8 cellular contexts compared by ENCODE assay signal in the genomic region with DNA sequence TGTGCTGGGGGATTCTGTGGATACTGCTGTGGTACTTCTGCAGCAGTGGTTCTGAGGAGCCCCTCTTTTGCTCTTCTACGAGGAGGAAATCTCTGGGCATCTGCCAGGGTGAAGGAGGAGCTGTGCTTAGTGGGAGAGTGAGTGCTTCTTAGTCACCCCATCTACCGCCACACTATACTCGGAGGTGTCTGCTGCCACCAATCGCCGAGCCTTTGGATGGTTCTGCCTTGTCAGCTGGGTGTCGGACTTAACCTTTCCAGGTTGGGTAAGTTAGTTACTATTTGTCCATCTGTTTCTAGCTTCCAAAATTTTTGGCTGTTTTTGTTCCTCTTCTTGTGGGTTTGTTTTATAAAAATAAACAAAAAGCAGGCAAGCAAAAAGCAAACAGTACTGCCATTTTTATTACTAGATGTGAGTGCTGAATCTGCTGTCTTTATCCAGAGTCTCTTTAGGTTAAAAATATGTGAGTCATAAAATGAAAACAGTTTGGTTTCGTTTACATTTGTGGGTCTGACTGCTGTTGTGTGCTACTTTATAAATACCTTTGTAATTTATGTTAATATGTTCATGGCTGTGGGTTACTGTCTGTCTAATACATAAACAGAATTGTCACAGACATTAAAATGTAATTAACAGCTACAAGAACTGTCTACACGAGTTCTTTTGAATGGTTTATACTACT.
DNase-seq lines count a peak whose midpoint lies in the region; ATAC-seq, FAIRE-seq and TF ChIP-seq lines count a peak whose summit lies in the region.

No MANE protein-coding gene starts in this region.

- intact Hi-C loops in kidney (cut with DNase I), result no loop called here

- no peaks in the 10 kb centered on the region for H3K9me3 ChIP-seq in MG63
- H3K9me3 ChIP-seq in parathyroid adenoma (ENCODE audit: control insufficient read depth, low read length), result no peaks in the 10 kb centered on the region
- no peaks in the 10 kb centered on the region for H3K9me3 ChIP-seq in kidney (ENCODE audit: control insufficient read depth in 1 of 2, low read length in 2 of 2)

- H3K9ac ChIP-seq in parathyroid adenoma, result no peak overlapping the region
- H3K9ac ChIP-seq in kidney (ENCODE audit: low read length in 2 of 2), result no peak overlapping the region

- FAIRE-seq in kidney (lab: Jason Lieb, UNC), result no peak

- H3K4me1 Mint-ChIP-seq in chondrocyte (ENCODE audit: low read depth), result peaks cover 57% of the 10 kb centered on the region

- H3K27me3 ChIP-seq in MG63, result no peaks in the 10 kb centered on the region
- no peaks in the 10 kb centered on the region for H3K27me3 ChIP-seq in parathyroid adenoma (ENCODE audit: control insufficient read depth, insufficient read depth, low read length)

- peak overlapping the region; percentile 13 for H3K4me3 ChIP-seq in MG63
- no peak overlapping the region for H3K4me3 ChIP-seq in parathyroid adenoma (ENCODE audit: low read depth, low read length)
- H3K4me3 ChIP-seq in kidney (ENCODE audit: low read length in 2 of 2), result no peak overlapping the region

- H2AFZ ChIP-seq in parathyroid adenoma, result no peak overlapping the region

- TF ChIP-seq CTCF in chondrocyte (IDR thresholded peaks at IDR 0.05), result no peak
- peak; percentile 26 for TF ChIP-seq CTCF in parathyroid adenoma (IDR thresholded peaks at IDR 0.05)
- TF ChIP-seq CTCF in kidney (IDR thresholded peaks at IDR 0.05; ENCODE audit: borderline replicate concordance, extremely low read depth, insufficient read depth), result no peak

- H3K27ac Mint-ChIP-seq in chondrocyte (ENCODE audit: unreplicated experiment), result peak overlapping the region; percentile 45

- H3K36me3 ChIP-seq in MG63 (no peaks in the 10 kb centered on the region), parathyroid adenoma (ENCODE audit: control insufficient read depth, insufficient read depth, low read length) (no peaks in the 10 kb centered on the region), kidney (ENCODE audit: control insufficient read depth in 1 of 2, insufficient read depth in 2 of 2, low read length in 2 of 2) (no peaks in the 10 kb centered on the region)

- H3K4me1 ChIP-seq in parathyroid adenoma, result peaks cover 7% of the 10 kb centered on the region
- H3K4me1 ChIP-seq in kidney (ENCODE audit: control insufficient read depth in 1 of 2, insufficient read depth in 1 of 2, low read depth in 1 of 2, low read length in 2 of 2), result peaks cover 12 to 25% of the 10 kb centered on the region in 2 donors

- peaks cover 34% of the 10 kb centered on the region for H3K79me2 ChIP-seq in parathyroid adenoma

- ATAC-seq in GM21515 (IDR thresholded peaks at IDR 0.05; ENCODE audit: unreplicated experiment), result no peak

- peak; percentile 40 for DNase-seq in activated naive CD4-positive, alpha-beta T cell treated with Interleukin-2 at 50 U/mL for 16 hours
- no peak for DNase-seq in activated naive CD4-positive, alpha-beta T cell (lab: John Stamatoyannopoulos, UW)
- DNase-seq in MG63, result peak; percentile 69
- DNase-seq in chondrocyte (ENCODE audit: low spot score), result no peak
- DNase-seq in islet precursor cell, result no peak
- DNase-seq in kidney, result no peak

- no peak overlapping the region for H3K27ac ChIP-seq in parathyroid adenoma
- H3K27ac ChIP-seq in kidney (ENCODE audit: low read depth in 2 of 2, low read length in 2 of 2), result no peak overlapping the region

- H3K9me3 Mint-ChIP-seq in chondrocyte (ENCODE audit: low read depth), result peaks cover 9% of the 10 kb centered on the region

- H3K4me3 Mint-ChIP-seq in chondrocyte (ENCODE audit: unreplicated experiment), result no peak overlapping the region

- H3K27me3 Mint-ChIP-seq in chondrocyte (ENCODE audit: low read depth), result no peaks in the 10 kb centered on the region

- H3K36me3 Mint-ChIP-seq in chondrocyte (ENCODE audit: low read depth), result peaks cover 2% of the 10 kb centered on the region

- H3K4me2 ChIP-seq in parathyroid adenoma (ENCODE audit: low read length), result no peak overlapping the region

Comparison
In these comparisons a context has a peak if more than half of its experiments do, and no peak if none do; other contexts are left out.
1. DNase-seq: peak in activated naive CD4-positive, alpha-beta T cell treated with Interleukin-2 at 50 U/mL for 16 hours (single experiment) and MG63 (single experiment); none in activated naive CD4-positive, alpha-beta T cell (0 of 4), chondrocyte (single experiment), islet precursor cell (single experiment) and kidney (single experiment).